ENCODE assay signal across 20 cellular contexts in genomic region chr2:37825586-37825985, GRCh38.
"Had no signal": no experiment of that assay in that cellular context is flagged by ENCODE, and none has a peak within 500 bp of the region (broad histone marks: within the 10 kb centered on the region; RNA-seq: fewer than 3 reads in every experiment).

No MANE protein-coding gene starts in this region.

- H3K36me3 ChIP-seq: adrenal gland, breast epithelium, heart right ventricle, stomach, thoracic aorta, upper lobe of left lung had no signal

- H3K4me1 ChIP-seq: breast epithelium had no signal

- H3K9ac ChIP-seq: parathyroid adenoma had no signal

- DNase-seq: activated CD4-positive, alpha-beta T cell treated with anti-CD3 and anti-CD28 coated beads for 1 hour; activated effector memory CD4-positive, alpha-beta T cell treated with anti-CD3 and anti-CD28 coated beads, Interleukin-2, amount 50 U/mL, for 16 hours; activated T-cell treated with anti-CD3 and anti-CD28 coated beads, Interleukin-2, amount 50 U/mL, for 72 hours; adrenal gland; cortex of kidney; effector CD8-positive, alpha-beta T cell; heart right ventricle; naive thymus-derived CD8-positive, alpha-beta T cell; stimulated activated CD4-positive, alpha-beta T cell treated with anti-CD3 and anti-CD28 coated beads, Interleukin-4, amount 100 ng/mL, for 1 hour; stomach; T-cell; upper lobe of left lung had no signal

- H3K9me3 ChIP-seq: adrenal gland, stomach, thoracic aorta had no signal

- H3K27ac ChIP-seq: adrenal gland, breast epithelium, heart right ventricle, parathyroid adenoma, stomach, thoracic aorta, upper lobe of left lung, VCaP had no signal

- H3K4me3 ChIP-seq: adrenal gland, breast epithelium, heart right ventricle, smooth muscle cell, stomach, thoracic aorta, upper lobe of left lung had no signal

- ATAC-seq: activated T-cell treated with anti-CD3 and anti-CD28 coated beads, Interleukin-2, amount 50 U/mL, for 72 hours; esophagus mucosa; heart right ventricle; naive thymus-derived CD8-positive, alpha-beta T cell; sciatic nerve; T-cell had no signal

- FAIRE-seq: astrocyte had no signal

- H3K27me3 ChIP-seq: adrenal gland, breast epithelium, heart right ventricle, stomach, upper lobe of left lung had no signal
